Comparison of ENCODE assay signal across 8 cellular contexts in genomic region chr17:18087610-18088491, GRCh38. TPM values are rescaled to one million over a fixed set of nuclear protein-coding genes. Genes with fewer than 3 reads are reported as not detected.
DNase-seq lines count a peak whose midpoint lies in the region; ATAC-seq, FAIRE-seq and TF ChIP-seq lines count a peak whose summit lies in the region.

TSS of gene DRG2 (plus strand) at chr17:18087948. CDS start at chr17:18088024, 76 bp downstream.

- H3K4me3 ChIP-seq in right atrium auricular region (peak within 1 kb of the TSS; percentile 76 to 83), psoas muscle (peak within 1 kb of the TSS; percentile 82), urinary bladder (ENCODE audit: low read depth, low read length) (peak within 1 kb of the TSS; percentile 71)

- TF ChIP-seq POLR2A in GM12891 (IDR thresholded peaks at IDR 0.05; ENCODE audit: low read depth, low read length) = peak; percentile 83

- 1% methylated on average over 52 of the region's 52 CpGs for WGBS in psoas muscle, 3 donors
- WGBS in urinary bladder = 1% methylated on average over 52 of the region's 52 CpGs

- ATAC-seq in HG02852 (IDR thresholded peaks at IDR 0.05; ENCODE audit: unreplicated experiment) = peak; percentile 76
- ATAC-seq in psoas muscle = peak; percentile 96 to 99 (median 96)

- peak; percentile 94 for DNase-seq in GM12891 (ENCODE audit: insufficient read length, low spot score)
- peak; percentile 78 for DNase-seq in NCI-H1694 treated with DMSO at 0.1 percent for 48 hours (lab: John Stamatoyannopoulos, UW)
- DNase-seq in T-helper 2 cell = peak; percentile 69 to 91 (median 81)
- DNase-seq in right atrium auricular region (ENCODE audit: low spot score) = peak; percentile 94
- peak; percentile 94 to 96 for DNase-seq in psoas muscle

- intact Hi-C loops in psoas muscle (cut with DNase I) = no loop called here

- H3K36me3 ChIP-seq in right atrium auricular region = no peaks in the 10 kb centered on the region
- H3K36me3 ChIP-seq in psoas muscle (ENCODE audit: insufficient read depth in 1 of 2, low read depth in 1 of 2) = peaks cover 0 to 14% of the 10 kb centered on the region in 2 donors
- no peaks in the 10 kb centered on the region for H3K36me3 ChIP-seq in urinary bladder (ENCODE audit: insufficient read depth)

- peak; percentile 94 for FAIRE-seq in GM12891 (lab: Jason Lieb, UNC)

- H3K27me3 ChIP-seq in right atrium auricular region = no peaks in the 10 kb centered on the region
- no peaks in the 10 kb centered on the region for H3K27me3 ChIP-seq in psoas muscle (ENCODE audit: insufficient read depth in 3 of 3, low read length in 2 of 3)

- H3K9me3 ChIP-seq in right atrium auricular region (no peaks in the 10 kb centered on the region), psoas muscle (no peaks in the 10 kb centered on the region)

- H3K4me1 ChIP-seq in right atrium auricular region (peaks cover 0 to 21% of the 10 kb centered on the region in 2 donors), psoas muscle (peaks cover 8% of the 10 kb centered on the region), urinary bladder (ENCODE audit: insufficient read depth) (no peaks in the 10 kb centered on the region)

- TF ChIP-seq CTCF in right atrium auricular region (IDR thresholded peaks at IDR 0.05) (peak in 1 of 2 donors; percentile 50), psoas muscle (IDR thresholded peaks at IDR 0.05) (no peak)

- H3K27ac ChIP-seq in angular gyrus (ENCODE audit: low read depth, low read length) (peak within 1 kb of the TSS; percentile 42), right atrium auricular region (peak within 1 kb of the TSS; percentile 71 to 84), psoas muscle (peak within 1 kb of the TSS; percentile 84), urinary bladder (ENCODE audit: low read depth) (peak within 1 kb of the TSS; percentile 28)

TF ChIP-seq in GM12891, 5 proteins besides CTCF, POLR2A, EP300 and RAD21:
- TF ChIP-seq POLR2AphosphoS5 (IDR thresholded peaks at IDR 0.05; ENCODE audit: low read depth, low read length) (peak; percentile 82), TAF1 (IDR thresholded peaks at IDR 0.05; ENCODE audit: low read depth, low read length) (peak; percentile 85), SPI1 (IDR thresholded peaks at IDR 0.05; ENCODE audit: low read depth, low read length) (no peak), PAX5 (IDR thresholded peaks at IDR 0.05; ENCODE audit: insufficient read depth, low read length, severe bottlenecking) (peak; percentile 69), POU2F2 (IDR thresholded peaks at IDR 0.05; ENCODE audit: low read depth, low read length) (no peak; the same call in none of the 2 replicates)

RNA-seq across cellular contexts. Expression of gene DRG2, which starts in this region (rescaled TPM):
- 30.3 TPM for polyA plus RNA-seq in GM12891 (2012; ENCODE audit: low read depth, missing spikeins)
- total RNA-seq in right atrium auricular region = 10 to 100 TPM; 18.2 to 27.7 TPM
- total RNA-seq in psoas muscle = 10 to 100 TPM; 23.7 to 33.5 (median 27.9) TPM
- polyA plus RNA-seq in psoas muscle = 10 to 100 TPM; 23.9 to 33.2 (median 30.6) TPM
- total RNA-seq in urinary bladder = 20.3 TPM
- 35.9 TPM for polyA plus RNA-seq in urinary bladder

Comparison
In these comparisons a context has a peak if more than half of its experiments do, and no peak if none do; other contexts are left out.
1. Peak in every context shown above with its lines: DNase-seq, ATAC-seq, H3K4me3 ChIP-seq and H3K27ac ChIP-seq.
2. H3K27ac ChIP-seq: peak in every context shown above with its lines; median percentile 84 in psoas muscle; 78 in right atrium auricular region; 42 in angular gyrus; 28 in urinary bladder.